8 cellular contexts compared by ENCODE assay signal in the genomic region with DNA sequence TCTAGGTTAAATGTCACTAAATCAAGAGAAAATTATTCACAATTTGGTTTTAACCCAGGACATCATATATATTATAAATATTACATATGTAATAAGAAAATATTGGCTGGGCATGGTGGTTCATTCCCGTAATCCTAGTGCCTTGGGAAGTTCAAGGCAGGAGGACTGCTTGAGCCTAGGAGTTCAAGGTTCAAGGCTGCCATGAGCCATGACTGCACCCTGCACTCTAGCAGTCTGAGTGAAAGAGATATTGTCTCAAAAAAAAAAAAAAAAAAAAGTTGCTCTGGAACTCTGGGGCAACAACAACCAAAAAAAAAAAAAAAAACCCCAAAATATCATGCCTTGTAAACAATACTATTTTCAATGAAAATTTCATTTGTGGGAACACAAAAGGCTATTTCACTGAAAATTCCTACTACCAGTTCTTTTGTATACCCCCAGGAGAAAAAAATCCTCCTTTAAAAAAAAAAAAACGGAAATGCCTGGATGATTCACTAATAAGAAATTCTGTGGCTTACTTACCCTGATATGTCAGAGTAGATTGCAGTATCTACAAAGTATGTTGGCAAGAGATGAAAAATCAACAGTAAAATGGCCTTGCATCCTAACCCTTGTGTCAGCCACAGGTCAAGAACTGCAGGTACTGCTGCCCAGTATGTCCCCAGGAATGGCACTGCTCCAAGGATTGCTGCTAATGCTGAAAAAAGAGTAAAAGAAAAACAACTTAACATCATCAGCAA. TPM values are rescaled to one million over a fixed set of nuclear protein-coding genes. Genes with fewer than 3 reads are reported as not detected.
A peak's percentile ranks its signal among the peaks of the same experiment; 100 is the strongest.
DNase-seq lines count a peak whose midpoint lies in the region; ATAC-seq, FAIRE-seq and TF ChIP-seq lines count a peak whose summit lies in the region.

No MANE protein-coding gene starts in this region.

- no peak for ATAC-seq in HG02885 (IDR thresholded peaks at IDR 0.05; ENCODE audit: poor library complexity, unreplicated experiment)
- no peak for ATAC-seq in stimulated activated naive CD8-positive, alpha-beta T cell treated with anti-CD3 and anti-CD28 coated beads, Interleukin-15, Interleukin-2, amounts not matched to agents 100 U/mL and 50 U/mL, for 24 hours

- intact Hi-C loops in kidney (cut with DNase I): no loop called here

- H3K9me3 ChIP-seq in SJSA1 (replicated peaks) (no peaks in the 10 kb centered on the region), osteoblast (ENCODE audit: low read depth, low read length) (no peaks in the 10 kb centered on the region), kidney (ENCODE audit: control insufficient read depth in 1 of 2, low read length in 2 of 2) (no peaks in the 10 kb centered on the region)

- H3K36me3 ChIP-seq in SJSA1 (peaks cover 63% of the 10 kb centered on the region), osteoblast (ENCODE audit: insufficient read depth, low read length) (peaks cover 18% of the 10 kb centered on the region), kidney (ENCODE audit: control insufficient read depth in 1 of 2, insufficient read depth in 2 of 2, low read length in 2 of 2) (peaks cover 8 to 14% of the 10 kb centered on the region in 2 donors)

- no peak for FAIRE-seq in kidney (lab: Jason Lieb, UNC)

- TF ChIP-seq CTCF in fibroblast of mammary gland (conservative IDR thresholded peaks at IDR 0.05; ENCODE audit: control insufficient read depth, insufficient read depth, low read depth, low read length) (no peak), osteoblast (IDR thresholded peaks at IDR 0.05; ENCODE audit: extremely low read depth, low read depth, low read length) (no peak), kidney (IDR thresholded peaks at IDR 0.05; ENCODE audit: borderline replicate concordance, extremely low read depth, insufficient read depth) (no peak)

- in situ Hi-C loops in Caki2 (cut with HindIII; ENCODE audit: low pct_unique_long_range_greater_than_20kb, low sequenced_read_pairs): no loop called here

- H2AFZ ChIP-seq in osteoblast (ENCODE audit: low read length): no peak overlapping the region

- no peak overlapping the region for H3K9ac ChIP-seq in kidney (ENCODE audit: low read length in 2 of 2)

- peak overlapping the region; percentile 79 for H3K27ac ChIP-seq in SJSA1
- H3K27ac ChIP-seq in osteoblast (ENCODE audit: low read depth, low read length): peak overlapping the region; percentile 65
- H3K27ac ChIP-seq in kidney (ENCODE audit: low read depth in 2 of 2, low read length in 2 of 2): peak overlapping the region in 1 of 2 donors; percentile 47

- H3K4me2 ChIP-seq in osteoblast (ENCODE audit: insufficient read depth, low read length): peak overlapping the region; percentile 70

- H3K79me2 ChIP-seq in osteoblast (ENCODE audit: insufficient read depth, low read length): peaks cover 10% of the 10 kb centered on the region

- H3K4me1 ChIP-seq in SJSA1 (replicated peaks): peaks cover 36% of the 10 kb centered on the region
- peaks cover 39% of the 10 kb centered on the region for H3K4me1 ChIP-seq in osteoblast (ENCODE audit: insufficient read depth, low read length)
- peaks cover 7 to 12% of the 10 kb centered on the region in 2 donors for H3K4me1 ChIP-seq in kidney (ENCODE audit: control insufficient read depth in 1 of 2, insufficient read depth in 1 of 2, low read depth in 1 of 2, low read length in 2 of 2)

- no peak overlapping the region for H3K4me3 ChIP-seq in SJSA1
- no peak overlapping the region for H3K4me3 ChIP-seq in fibroblast of mammary gland (ENCODE audit: control insufficient read depth, low read depth, low read length)
- H3K4me3 ChIP-seq in osteoblast (ENCODE audit: insufficient read depth, low read length): no peak overlapping the region
- H3K4me3 ChIP-seq in kidney (ENCODE audit: low read length in 2 of 2): no peak overlapping the region

- no peaks in the 10 kb centered on the region for H4K20me1 ChIP-seq in osteoblast (ENCODE audit: insufficient read depth, low read length)

- DNase-seq in Caki2 (ENCODE audit: low read depth) (peak; percentile 86), SJSA1 (ENCODE audit: low read depth in 1 of 2, low spot score in 2 of 2) (peak; percentile 61 to 90), fibroblast of mammary gland (ENCODE audit: low read depth) (peak; percentile 73), osteoblast (ENCODE audit: insufficient read length, low spot score, missing footprints) (no peak), kidney (no peak), NCI-H82 (lab: John Stamatoyannopoulos, UW) (no peak)
- no peak for DNase-seq in stimulated activated naive CD8-positive, alpha-beta T cell treated with anti-CD3 and anti-CD28 coated beads, Interleukin-15, Interleukin-2, amounts not matched to agents 100 U/mL and 50 U/mL, for 24 hours

- no peaks in the 10 kb centered on the region for H3K27me3 ChIP-seq in SJSA1 (replicated peaks)
- no peaks in the 10 kb centered on the region for H3K27me3 ChIP-seq in osteoblast (ENCODE audit: insufficient read depth, low read length)

RNA-seq across cellular contexts. Expression of a gene that starts 22.6 kb away (rescaled TPM):
- total RNA-seq in Caki2 (2014; rRNA removed; shearing (Covaris generic); ENCODE audit: low replicate concordance): 80.3 and 113 TPM in 2 replicates
- 138 and 171 TPM in 2 replicates for total RNA-seq in SJSA1 (2014; rRNA removed; shearing (Covaris generic))
- total RNA-seq in osteoblast (99.0 and 118 TPM in 2 replicates), kidney (38.6 TPM)
- polyA plus RNA-seq in kidney (ENCODE audit: insufficient read depth, low read depth, low replicate concordance): 54.8 TPM

Comparison
In these comparisons a context has a peak if more than half of its experiments do, and no peak if none do; other contexts are left out.
1. DNase-seq: peak in Caki2 (single experiment), SJSA1 (2 of 2) and fibroblast of mammary gland (single experiment); none in osteoblast (single experiment), kidney (single experiment), NCI-H82 (single experiment) and stimulated activated naive CD8-positive, alpha-beta T cell treated with anti-CD3 and anti-CD28 coated beads, Interleukin-15, Interleukin-2, amounts not matched to agents 100 U/mL and 50 U/mL, for 24 hours (single experiment).